In genomic region chr3:45623434-45623833, GRCh38 we compare ENCODE assay signal across 18 cellular contexts. TPM values are rescaled to one million over a fixed set of nuclear protein-coding genes. Genes with fewer than 3 reads are reported as not detected.
A peak's percentile ranks its signal among the peaks of the same experiment; 100 is the strongest.
DNase-seq lines count a peak whose midpoint lies in the region; ATAC-seq and TF ChIP-seq lines count a peak whose summit lies in the region.
"Had no signal": no experiment of that assay in that cellular context is flagged by ENCODE, and none has a peak within 500 bp of the region (broad histone marks: within the 10 kb centered on the region; RNA-seq: fewer than 3 reads in every experiment).

No MANE protein-coding gene starts in this region.

- DNase-seq in cardiac septum (ENCODE audit: low spot score) (peak; percentile 49), right atrium auricular region (ENCODE audit: low spot score) (no peak), NOMO-1 treated with dmso at 0.1 percent for 144 hours (lab: John Stamatoyannopoulos, UW; ENCODE audit: unreplicated experiment) (peak; percentile 42), immature natural killer cell (peak in 2 of 3 donors; percentile 9 to 24), thyroid gland (no peak), NCI-H1048 (lab: John Stamatoyannopoulos, UW) (no peak)
- DNase-seq in activated naive CD4-positive, alpha-beta T cell (lab: John Stamatoyannopoulos, UW): no peak
- DNase-seq: 8988T, Caco-2, HFFc6, MG63, NCI-H1436, NCI-H2081 treated with DMSO at 0.1 percent for 48 hours, NCI-H345, NCI-H526 treated with DMSO at 0.1 percent for 48 hours, SHP77 had no signal

- peaks cover 19 to 35% of the 10 kb centered on the region in 2 donors for H3K4me1 Mint-ChIP-seq in immature natural killer cell

- no peak overlapping the region for H3K4me3 ChIP-seq in right atrium auricular region
- H3K4me3 ChIP-seq in thyroid gland (replicated peaks in 1 of 3): no peak overlapping the region
- H3K4me3 ChIP-seq: MG63 had no signal

- H3K27me3 ChIP-seq in right atrium auricular region (no peaks in the 10 kb centered on the region), thyroid gland (no peaks in the 10 kb centered on the region)
- H3K27me3 ChIP-seq: MG63 had no signal

- H3K36me3 Mint-ChIP-seq in immature natural killer cell: peaks cover 0 to 13% (median 3%) of the 10 kb centered on the region in 3 donors

- H3K4me1 ChIP-seq in right atrium auricular region (peaks cover 0 to 4% of the 10 kb centered on the region in 2 donors), thyroid gland (peaks cover 38 to 39% of the 10 kb centered on the region in 2 donors)

- H3K27me3 Mint-ChIP-seq in immature natural killer cell (ENCODE audit: low read depth in 3 of 3): peaks cover 0 to 2% (median 1%) of the 10 kb centered on the region in 3 donors

- H3K9me3 Mint-ChIP-seq in immature natural killer cell: no peaks in the 10 kb centered on the region
- H3K9me3 Mint-ChIP-seq: HFFc6 had no signal

- no peaks in the 10 kb centered on the region for H3K36me3 ChIP-seq in right atrium auricular region
- no peaks in the 10 kb centered on the region for H3K36me3 ChIP-seq in thyroid gland
- H3K36me3 ChIP-seq: MG63 had no signal

- intact Hi-C loops in cardiac septum (cut with DNase I): no loop called here
- intact Hi-C loops in thyroid gland (cut with DNase I): no loop called here

- H3K4me3 Mint-ChIP-seq in immature natural killer cell: no peak overlapping the region
- H3K4me3 Mint-ChIP-seq: HFFc6 had no signal

- no peak overlapping the region for H3K27ac Mint-ChIP-seq in immature natural killer cell
- H3K27ac Mint-ChIP-seq: HFFc6 had no signal

- no peak for TF ChIP-seq POLR2A in thyroid gland (IDR thresholded peaks at IDR 0.05)

- 73 to 81% methylated on average over 5 of the region's 5 CpGs for WGBS in thyroid gland, 2 donors

- TF ChIP-seq CTCF in right atrium auricular region (IDR thresholded peaks at IDR 0.05) (no peak), thyroid gland (IDR thresholded peaks at IDR 0.05) (no peak)

- H3K27ac ChIP-seq in right atrium auricular region: no peak overlapping the region
- H3K27ac ChIP-seq in thyroid gland: peak overlapping the region; percentile 30 to 53 (median 50)
- H3K27ac ChIP-seq: C4-2B had no signal

- H3K9me3 ChIP-seq in right atrium auricular region: no peaks in the 10 kb centered on the region
- H3K9me3 ChIP-seq in thyroid gland: no peaks in the 10 kb centered on the region
- H3K9me3 ChIP-seq: Caco-2 had no signal

- ATAC-seq in HG03135 (IDR thresholded peaks at IDR 0.05; ENCODE audit: unreplicated experiment): no peak

RNA-seq across cellular contexts. Expression of gene LIMD1, which starts 28.9 kb away (rescaled TPM):
- 30.5 TPM for total RNA-seq in cardiac septum
- total RNA-seq in right atrium auricular region: 10 to 100 TPM; 15.8 to 19.4 TPM
- 10 to 100 TPM in 1 of 3 donors, 1 to 10 TPM in 1, under 1 TPM in 1; 0.62 to 12.8 (median 3.5) TPM for polyA plus RNA-seq in immature natural killer cell
- total RNA-seq in thyroid gland: 10 to 100 TPM; 43.4 to 59.2 (median 52.1) TPM

Comparison
In these comparisons a context has a peak if more than half of its experiments do, and no peak if none do; other contexts are left out.
1. DNase-seq: peak in cardiac septum (single experiment), NOMO-1 treated with dmso at 0.1 percent for 144 hours (single experiment) and immature natural killer cell (2 of 3); none in right atrium auricular region (single experiment), thyroid gland (0 of 2), NCI-H1048 (single experiment) and activated naive CD4-positive, alpha-beta T cell (0 of 4).
2. H3K27ac ChIP-seq: peak in thyroid gland (3 of 3); none in right atrium auricular region (0 of 2).